Comparison of ENCODE assay signal across 14 cellular contexts in the genomic region with DNA sequence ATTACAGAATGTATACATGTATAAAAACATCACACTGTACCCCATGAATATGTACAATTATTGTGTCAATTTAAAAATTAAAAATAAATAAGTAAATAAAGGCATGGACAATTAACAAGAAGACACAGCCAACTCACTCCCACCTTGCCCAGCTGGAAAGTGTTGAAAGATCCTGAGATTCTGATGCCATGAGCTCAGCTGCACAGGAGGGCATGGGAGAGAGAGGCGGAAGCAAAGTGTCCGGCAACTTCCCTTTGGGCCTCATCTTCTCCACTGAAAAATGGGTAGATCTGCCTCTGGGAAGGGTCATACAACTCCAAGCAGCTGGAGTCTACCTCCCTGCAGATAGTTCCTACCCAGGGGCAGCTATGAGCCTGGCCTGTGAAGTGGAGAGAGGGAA.
DNase-seq lines count a peak whose midpoint lies in the region; ATAC-seq, FAIRE-seq and TF ChIP-seq lines count a peak whose summit lies in the region.
"Had no signal": no experiment of that assay in that cellular context is flagged by ENCODE, and none has a peak within 500 bp of the region (broad histone marks: within the 10 kb centered on the region; RNA-seq: fewer than 3 reads in every experiment).

No MANE protein-coding gene starts in this region.

- TF ChIP-seq CTCF in PC-3 (conservative IDR thresholded peaks at IDR 0.05; ENCODE audit: low read depth, low read length), result no peak
- no peak for TF ChIP-seq CTCF in GM12878 (IDR thresholded peaks at IDR 0.05 in 2 of 3, conservative IDR thresholded peaks at IDR 0.05 in 1 of 3; ENCODE audit: control insufficient read depth in 2 of 3, extremely low read depth in 1 of 3, insufficient read depth in 1 of 3, low read depth in 3 of 3, low read length in 3 of 3)

- no peaks in the 10 kb centered on the region for H3K9me3 ChIP-seq in PC-3 (ENCODE audit: low read length)
- no peaks in the 10 kb centered on the region; the same call in 2 of the 3 replicates for H3K9me3 ChIP-seq in GM12878 (replicated peaks; ENCODE audit: control insufficient read depth, insufficient read depth, low read length)

- no peak for TF ChIP-seq EP300 in GM12878 (IDR thresholded peaks at IDR 0.05; ENCODE audit: borderline replicate concordance in 1 of 2, control insufficient read depth in 1 of 2, low read depth in 2 of 2, low read length in 2 of 2)

- SMC1A ChIA-PET in GM12878 (lab: Charles Lee; ENCODE audit: uncharacterized antibody, unreplicated experiment), result interaction anchor here (0.7 to 5.4 kb wide), 10 partner anchors 10 to 1017 kb away, joined by 3 to 46 read pairs (median 3); no protein-coding TSS in a partner anchor

- no peak for TF ChIP-seq POLR2A in GM12878 (IDR thresholded peaks at IDR 0.05; ENCODE audit: low read depth, low read length)

- H2AFZ ChIP-seq in PC-3 (ENCODE audit: low read length), result no peak overlapping the region
- no peak overlapping the region for H2AFZ ChIP-seq in GM12878 (ENCODE audit: control insufficient read depth, low read depth, low read length)

- BruUV-seq in PC-3 (replicated peaks; lab: Mats Ljungman, UMichigan) (no TSS peak), GM12878 (replicated peaks; lab: Mats Ljungman, UMichigan) (no TSS peak)

- RAD21 ChIA-PET in GM12878 (lab: Charles Lee; ENCODE audit: unreplicated experiment), result interaction anchor here (0.8 to 1.9 kb wide), 7 partner anchors 14 to 731 kb away, joined by 4 to 15 read pairs (median 4); no protein-coding TSS in a partner anchor

- H3K36me3 Mint-ChIP-seq in activated CD4-positive, alpha-beta memory T cell treated with anti-CD3 and anti-CD28 coated beads for 36 hours, result no peaks in the 10 kb centered on the region
- H3K36me3 Mint-ChIP-seq in activated CD4-positive, alpha-beta memory T cell treated with anti-CD3 and anti-CD28 coated beads, Interleukin-2, amount 10 ng/mL, durations not matched to agents 7 days and 5 days (ENCODE audit: low read depth), result no peaks in the 10 kb centered on the region
- peaks cover 46% of the 10 kb centered on the region for H3K36me3 Mint-ChIP-seq in stimulated activated effector memory CD8-positive, alpha-beta T cell treated with anti-CD3 and anti-CD28 coated beads, Interleukin-12 subunit alpha, Interleukin-12 subunit beta, amount 100 ng/mL, for 72 hours

- 58% methylated on average over 2 of the region's 2 CpGs for WGBS in GM12878 (ENCODE audit: insufficient coverage, insufficient replicate concordance, low lambda C conversion rate, missing lambda C conversion rate)

- CTCF ChIA-PET in activated CD4-positive, alpha-beta memory T cell treated with anti-CD3 and anti-CD28 coated beads for 36 hours (lab: Charles Lee), result interaction anchor here (0.7 to 9.0 kb wide), 8 partner anchors 19 to 1009 kb away, joined by 3 to 81 read pairs (median 3); no protein-coding TSS in a partner anchor
- CTCF ChIA-PET in activated CD4-positive, alpha-beta memory T cell treated with anti-CD3 and anti-CD28 coated beads, Interleukin-2, amount 10 ng/mL, durations not matched to agents 7 days and 5 days (lab: Charles Lee), result interaction anchor here (0.6 to 1.4 kb wide), 4 partner anchors 19 to 287 kb away, joined by 3 to 7 read pairs (median 4); no protein-coding TSS in a partner anchor
- CTCF ChIA-PET in PC-3 (lab: Charles Lee), result interaction anchor here (1.0 kb wide), 1 partner anchor 11 kb away, joined by 3 read pairs; no protein-coding TSS in a partner anchor
- CTCF ChIA-PET in GM12878 (lab: Yijun Ruan, JAX), result interaction anchor here (0.8 to 4.6 kb wide), 8 partner anchors 11 to 1010 kb away, joined by 3 to 52 read pairs (median 3); no protein-coding TSS in a partner anchor

- no peak for DNase-seq in activated CD4-positive, alpha-beta memory T cell treated with anti-CD3 and anti-CD28 coated beads for 36 hours
- no peak for DNase-seq in activated CD4-positive, alpha-beta memory T cell treated with anti-CD3 and anti-CD28 coated beads, Interleukin-2, amount 10 ng/mL, durations not matched to agents 7 days and 5 days
- DNase-seq in PC-3 (no peak), GM12878 (ENCODE audit: low read depth, low spot score) (no peak), NCI-H510A treated with DMSO at 0.1 percent for 48 hours (lab: John Stamatoyannopoulos, UW) (no peak)
- DNase-seq in stimulated activated effector memory CD8-positive, alpha-beta T cell treated with anti-CD3 and anti-CD28 coated beads, Interleukin-12 subunit alpha, Interleukin-12 subunit beta, amount 100 ng/mL, for 72 hours (ENCODE audit: low spot score in 2 of 2), result no peak
- DNase-seq: DMS79 treated with DMSO at 0.1 percent for 48 hours, NCI-H345, Right ventricle myocardium superior, small intestine had no signal

- no peak for FAIRE-seq in GM12878 (lab: Jason Lieb, UNC)
- FAIRE-seq: small intestine had no signal

- no peak for ATAC-seq in PC-3
- ATAC-seq in GM12878, result no peak
- ATAC-seq in stimulated activated effector memory CD8-positive, alpha-beta T cell treated with anti-CD3 and anti-CD28 coated beads, Interleukin-12 subunit alpha, Interleukin-12 subunit beta, amount 100 ng/mL, for 72 hours, result no peak
- no peak for ATAC-seq in GM19395 (IDR thresholded peaks at IDR 0.05; ENCODE audit: unreplicated experiment)
- ATAC-seq in GM19023 (IDR thresholded peaks at IDR 0.05; ENCODE audit: unreplicated experiment), result no peak
- ATAC-seq: HCT116 had no signal

- H3K27ac Mint-ChIP-seq in activated CD4-positive, alpha-beta memory T cell treated with anti-CD3 and anti-CD28 coated beads for 36 hours, result peak overlapping the region; percentile 80
- H3K27ac Mint-ChIP-seq in activated CD4-positive, alpha-beta memory T cell treated with anti-CD3 and anti-CD28 coated beads, Interleukin-2, amount 10 ng/mL, durations not matched to agents 7 days and 5 days, result no peak overlapping the region
- H3K27ac Mint-ChIP-seq in stimulated activated effector memory CD8-positive, alpha-beta T cell treated with anti-CD3 and anti-CD28 coated beads, Interleukin-12 subunit alpha, Interleukin-12 subunit beta, amount 100 ng/mL, for 72 hours, result peak overlapping the region; percentile 86

- no peaks in the 10 kb centered on the region for H3K9me2 ChIP-seq in PC-3 (replicated peaks; ENCODE audit: low read length)

- H3K9ac ChIP-seq in PC-3 (ENCODE audit: low read length), result no peak overlapping the region
- H3K9ac ChIP-seq in GM12878 (ENCODE audit: control insufficient read depth, insufficient read depth, low read length), result no peak overlapping the region

- no peaks in the 10 kb centered on the region for H3F3A ChIP-seq in PC-3 (ENCODE audit: low read length, unreplicated experiment)

- H4K20me1 ChIP-seq in PC-3 (ENCODE audit: low read length), result no peaks in the 10 kb centered on the region
- H4K20me1 ChIP-seq in GM12878 (ENCODE audit: control insufficient read depth, insufficient read depth), result no peaks in the 10 kb centered on the region

- peaks cover 48% of the 10 kb centered on the region for H3K27me3 Mint-ChIP-seq in activated CD4-positive, alpha-beta memory T cell treated with anti-CD3 and anti-CD28 coated beads for 36 hours
- peaks cover 78% of the 10 kb centered on the region for H3K27me3 Mint-ChIP-seq in activated CD4-positive, alpha-beta memory T cell treated with anti-CD3 and anti-CD28 coated beads, Interleukin-2, amount 10 ng/mL, durations not matched to agents 7 days and 5 days

- H3K36me3 ChIP-seq in PC-3 (ENCODE audit: low read depth, low read length), result no peaks in the 10 kb centered on the region
- no peaks in the 10 kb centered on the region for H3K36me3 ChIP-seq in GM12878 (ENCODE audit: control insufficient read depth in 2 of 2, insufficient read depth in 2 of 2, low read length in 1 of 2)
- H3K36me3 ChIP-seq: cardiac muscle cell had no signal

- intact Hi-C loops in activated CD4-positive, alpha-beta memory T cell treated with anti-CD3 and anti-CD28 coated beads for 36 hours (cut with micrococcal nuclease), result loop anchor here (1.0 to 5.0 kb wide), 3 partner anchors 8 to 964 kb away; no protein-coding TSS in a partner anchor
- intact Hi-C loops in PC-3 (cut with micrococcal nuclease) (no loop called here), GM12878 (cut with micrococcal nuclease; ENCODE audit: unreplicated experiment) (loop anchor here (2.0 to 10.0 kb wide), 6 partner anchors 23 to 909 kb away; no protein-coding TSS in a partner anchor)

- in situ Hi-C loops in GM12878 (cut with MboI), result loop anchor here (5.0 kb wide), 2 partner anchors 729 to 1019 kb away; no protein-coding TSS in a partner anchor

- H3K4me3 ChIP-seq in PC-3 (ENCODE audit: low read length), result no peak overlapping the region
- H3K4me3 ChIP-seq in GM12878, result no peak overlapping the region
- H3K4me3 ChIP-seq: cardiac muscle cell had no signal

- H3K9me3 Mint-ChIP-seq in activated CD4-positive, alpha-beta memory T cell treated with anti-CD3 and anti-CD28 coated beads for 36 hours, result no peaks in the 10 kb centered on the region
- peaks cover 4% of the 10 kb centered on the region for H3K9me3 Mint-ChIP-seq in activated CD4-positive, alpha-beta memory T cell treated with anti-CD3 and anti-CD28 coated beads, Interleukin-2, amount 10 ng/mL, durations not matched to agents 7 days and 5 days
- H3K9me3 Mint-ChIP-seq in stimulated activated effector memory CD8-positive, alpha-beta T cell treated with anti-CD3 and anti-CD28 coated beads, Interleukin-12 subunit alpha, Interleukin-12 subunit beta, amount 100 ng/mL, for 72 hours, result no peaks in the 10 kb centered on the region

- H3K4me1 Mint-ChIP-seq in activated CD4-positive, alpha-beta memory T cell treated with anti-CD3 and anti-CD28 coated beads for 36 hours (ENCODE audit: low read depth), result peaks cover 38% of the 10 kb centered on the region
- H3K4me1 Mint-ChIP-seq in activated CD4-positive, alpha-beta memory T cell treated with anti-CD3 and anti-CD28 coated beads, Interleukin-2, amount 10 ng/mL, durations not matched to agents 7 days and 5 days, result peaks cover 38% of the 10 kb centered on the region
- H3K4me1 Mint-ChIP-seq in stimulated activated effector memory CD8-positive, alpha-beta T cell treated with anti-CD3 and anti-CD28 coated beads, Interleukin-12 subunit alpha, Interleukin-12 subunit beta, amount 100 ng/mL, for 72 hours, result peaks cover 86% of the 10 kb centered on the region

- H3K79me2 ChIP-seq in PC-3 (ENCODE audit: low read length) (no peaks in the 10 kb centered on the region), GM12878 (ENCODE audit: control insufficient read depth, insufficient read depth, low read length) (no peaks in the 10 kb centered on the region)

- H3K4me1 ChIP-seq in PC-3 (ENCODE audit: insufficient read depth, low read length), result peaks cover 14% of the 10 kb centered on the region
- H3K4me1 ChIP-seq in GM12878 (ENCODE audit: control insufficient read depth, insufficient read depth, low read length), result peaks cover 30% of the 10 kb centered on the region

- POLR2A ChIA-PET in activated CD4-positive, alpha-beta memory T cell treated with anti-CD3 and anti-CD28 coated beads for 36 hours (lab: Charles Lee), result interaction anchor here (0.5 to 1.0 kb wide), 3 partner anchors 11 to 730 kb away, joined by 3 to 5 read pairs (median 3); no protein-coding TSS in a partner anchor
- POLR2A ChIA-PET in activated CD4-positive, alpha-beta memory T cell treated with anti-CD3 and anti-CD28 coated beads, Interleukin-2, amount 10 ng/mL, durations not matched to agents 7 days and 5 days (lab: Charles Lee), result interaction anchor here (0.7 to 1.1 kb wide), 3 partner anchors 19 to 732 kb away, joined by 3 to 4 read pairs (median 4); no protein-coding TSS in a partner anchor
- POLR2A ChIA-PET in PC-3 (lab: Charles Lee; ENCODE audit: unreplicated experiment), result no interaction called here
- POLR2A ChIA-PET in GM12878 (lab: Charles Lee), result interaction anchor here (0.6 to 0.9 kb wide), 2 partner anchors 19 to 22 kb away, joined by 3 read pairs; no protein-coding TSS in a partner anchor

- H3K27ac ChIP-seq in PC-3 (ENCODE audit: low read length), result peak overlapping the region; percentile 50
- 0 out of 2 replicates have a peak overlapping the region, but pooled peaks have one; percentile 4 for H3K27ac ChIP-seq in GM12878 (ENCODE audit: control insufficient read depth, insufficient read depth)
- H3K27ac ChIP-seq: cardiac muscle cell had no signal

- TF ChIP-seq RAD21 in GM12878 (IDR thresholded peaks at IDR 0.05; ENCODE audit: insufficient read depth, low read depth, low read length), result no peak

- H3K4me3 Mint-ChIP-seq in activated CD4-positive, alpha-beta memory T cell treated with anti-CD3 and anti-CD28 coated beads for 36 hours, result no peak overlapping the region
- no peak overlapping the region for H3K4me3 Mint-ChIP-seq in activated CD4-positive, alpha-beta memory T cell treated with anti-CD3 and anti-CD28 coated beads, Interleukin-2, amount 10 ng/mL, durations not matched to agents 7 days and 5 days
- peak overlapping the region; percentile 35 for H3K4me3 Mint-ChIP-seq in stimulated activated effector memory CD8-positive, alpha-beta T cell treated with anti-CD3 and anti-CD28 coated beads, Interleukin-12 subunit alpha, Interleukin-12 subunit beta, amount 100 ng/mL, for 72 hours

- 0 out of 2 replicates have a peak overlapping the region, but pooled peaks have one; percentile 19 for H3K4me2 ChIP-seq in PC-3 (ENCODE audit: low read length)
- peak overlapping the region; percentile 28; the same call in 1 of the 2 replicates for H3K4me2 ChIP-seq in GM12878 (ENCODE audit: control insufficient read depth, insufficient read depth)

- no peaks in the 10 kb centered on the region for H3K27me3 ChIP-seq in PC-3 (ENCODE audit: low read length)
- H3K27me3 ChIP-seq in GM12878 (replicated peaks in 1 of 2; ENCODE audit: control insufficient read depth in 2 of 2, insufficient read depth in 2 of 2, low read length in 1 of 2), result no peaks in the 10 kb centered on the region; a peak in 1 of 4 replicates
